14 cellular contexts compared by ENCODE assay signal in the genomic region with DNA sequence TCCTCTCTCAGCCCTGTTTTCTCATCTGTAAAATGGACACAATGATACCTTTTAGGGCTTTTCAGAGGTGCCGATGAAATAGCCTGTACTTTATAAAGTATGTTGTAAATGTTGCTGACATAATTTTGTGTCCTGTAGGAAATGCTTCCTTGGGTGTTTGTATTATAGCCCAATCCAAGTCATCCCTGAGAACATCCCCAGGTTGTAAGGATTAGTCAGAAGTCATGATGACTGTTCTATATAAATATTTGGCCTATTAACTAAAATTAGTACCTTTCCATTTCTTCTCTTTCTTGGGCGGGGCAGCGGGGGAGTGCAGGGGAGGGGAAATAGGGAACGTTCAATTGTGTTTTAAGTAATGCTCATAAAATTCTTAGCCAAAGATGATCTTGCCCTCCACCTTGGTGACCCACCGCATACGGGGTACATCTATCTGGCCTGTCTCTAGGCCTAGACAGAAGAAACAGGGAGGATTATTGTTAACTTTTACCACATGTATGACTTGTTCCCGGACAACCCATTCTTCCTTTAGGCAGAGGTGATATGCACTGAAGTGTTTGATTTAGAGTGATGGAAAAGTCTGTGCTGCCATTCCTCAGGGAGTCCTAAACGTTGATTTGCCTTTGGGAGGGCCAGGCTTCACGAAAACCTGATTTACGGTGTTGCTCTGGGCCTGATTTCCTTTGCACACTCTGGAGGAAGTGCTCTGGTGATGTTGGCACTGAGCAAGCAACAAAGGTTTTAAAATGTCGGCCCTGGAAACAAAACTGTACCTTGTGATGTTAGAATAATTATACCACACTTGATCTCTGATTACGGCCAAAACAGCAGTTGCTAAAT.
DNase-seq lines count a peak whose midpoint lies in the region; ATAC-seq and TF ChIP-seq lines count a peak whose summit lies in the region.
"Had no signal": no experiment of that assay in that cellular context is flagged by ENCODE, and none has a peak within 500 bp of the region (broad histone marks: within the 10 kb centered on the region; RNA-seq: fewer than 3 reads in every experiment).

No MANE protein-coding gene starts in this region.

- H3K9me3 Mint-ChIP-seq in CD8-positive, alpha-beta T cell: peaks cover 3% of the 10 kb centered on the region
- H3K9me3 Mint-ChIP-seq: activated naive CD4-positive, alpha-beta T cell treated with anti-CD3 and anti-CD28 coated beads, Interleukin-2, amount 50 U/mL, for 72 hours; central memory CD8-positive, alpha-beta T cell had no signal

- WGBS in esophagus squamous epithelium, 2 donors: 57 to 59% methylated on average over 9 to 12 of the region's 12 CpGs
- 33% methylated on average over 12 of the region's 12 CpGs for WGBS in prostate gland
- no CpG with 5 or more reads among the region's 12 CpGs for WGBS in trophoblast cell (ENCODE audit: extremely low coverage, insufficient coverage, insufficient read length)

- H2AFZ ChIP-seq in trophoblast cell (ENCODE audit: insufficient read depth, low read length, poor library complexity): no peak overlapping the region

- H3K9me3 ChIP-seq in CD8-positive, alpha-beta T cell (ENCODE audit: low read length): no peaks in the 10 kb centered on the region
- no peaks in the 10 kb centered on the region for H3K9me3 ChIP-seq in Panc1 (ENCODE audit: control insufficient read depth, insufficient read depth, low read depth, low read length)
- H3K9me3 ChIP-seq in esophagus squamous epithelium: no peaks in the 10 kb centered on the region
- no peaks in the 10 kb centered on the region for H3K9me3 ChIP-seq in prostate gland
- H3K9me3 ChIP-seq in colonic mucosa: no peaks in the 10 kb centered on the region
- no peaks in the 10 kb centered on the region for H3K9me3 ChIP-seq in trophoblast cell (ENCODE audit: insufficient read depth, low read depth, low read length)
- H3K9me3 ChIP-seq: mucosa of descending colon had no signal

- BruUV-seq in Panc1 (replicated peaks; lab: Mats Ljungman, UMichigan): no TSS peak

- H3K4me3 Mint-ChIP-seq in CD8-positive, alpha-beta T cell: no peak overlapping the region
- H3K4me3 Mint-ChIP-seq: B cell; central memory CD8-positive, alpha-beta T cell had no signal

- H3K23ac ChIP-seq in trophoblast cell (ENCODE audit: low read length): no peak overlapping the region

- no peaks in the 10 kb centered on the region for H3K79me2 ChIP-seq in trophoblast cell (ENCODE audit: control insufficient read depth, insufficient read depth, low read length, poor library complexity)

- TF ChIP-seq POLR2A in esophagus squamous epithelium (IDR thresholded peaks at IDR 0.05) (no peak), prostate gland (IDR thresholded peaks at IDR 0.05) (no peak)

- no peak for TF ChIP-seq CTCF in CD8-positive, alpha-beta T cell (IDR thresholded peaks at IDR 0.05)
- no peak for TF ChIP-seq CTCF in Panc1 (IDR thresholded peaks at IDR 0.05)
- TF ChIP-seq CTCF in esophagus squamous epithelium (IDR thresholded peaks at IDR 0.05): no peak
- no peak for TF ChIP-seq CTCF in prostate gland (IDR thresholded peaks at IDR 0.05)
- no peak for TF ChIP-seq CTCF in colonic mucosa (IDR thresholded peaks at IDR 0.05)

- no peak overlapping the region for H3K4me2 ChIP-seq in trophoblast cell (ENCODE audit: low read length)

- no peaks in the 10 kb centered on the region for H3K27me3 Mint-ChIP-seq in CD8-positive, alpha-beta T cell (ENCODE audit: low read depth)
- H3K27me3 Mint-ChIP-seq: B cell; central memory CD8-positive, alpha-beta T cell had no signal

- no peak overlapping the region for H3K27ac ChIP-seq in CD8-positive, alpha-beta T cell (ENCODE audit: low read depth, low read length)
- H3K27ac ChIP-seq in Panc1 (ENCODE audit: low read length): peak overlapping the region; percentile 52; the same call in 1 of the 2 replicates
- H3K27ac ChIP-seq in esophagus squamous epithelium: peak overlapping the region in 3 of 4 donors; percentile 14 to 64 (median 41)
- peak overlapping the region; percentile 4 to 27 for H3K27ac ChIP-seq in prostate gland
- no peak overlapping the region for H3K27ac ChIP-seq in colonic mucosa
- no peak overlapping the region for H3K27ac ChIP-seq in trophoblast cell (ENCODE audit: low read depth, low read length)

- no peak for DNase-seq in CD8-positive, alpha-beta T cell
- DNase-seq in Panc1 (ENCODE audit: low read depth, low spot score) (no peak), esophagus squamous epithelium (lab: John Stamatoyannopoulos, UW) (no peak), prostate gland (ENCODE audit: low spot score) (no peak), colonic mucosa (no peak), trophoblast cell (no peak), NCI-H1436 treated with DMSO at 0.1 percent for 48 hours (lab: John Stamatoyannopoulos, UW) (no peak)
- no peak for DNase-seq in stimulated activated CD4-positive, alpha-beta T cell treated with anti-CD3 and anti-CD28 coated beads, Interleukin-4, amount 100 ng/mL, for 1 hour
- DNase-seq: mucosa of descending colon, NCI-H1930 had no signal

- no peak overlapping the region for H4K12ac ChIP-seq in trophoblast cell (ENCODE audit: low read depth, low read length)

- in situ Hi-C loops in Panc1 (cut with HindIII; ENCODE audit: low pct_unique_long_range_greater_than_20kb, low sequenced_read_pairs): no loop called here

- POLR2A ChIA-PET in CD8-positive, alpha-beta T cell (lab: Charles Lee): no interaction called here
- POLR2A ChIA-PET in Panc1 (lab: Charles Lee): no interaction called here

- no peak overlapping the region for H4K91ac ChIP-seq in trophoblast cell (ENCODE audit: low read depth, low read length)

- no peak overlapping the region for H3K14ac ChIP-seq in trophoblast cell (ENCODE audit: low read length)

- no peaks in the 10 kb centered on the region for H3K79me1 ChIP-seq in trophoblast cell (ENCODE audit: low read length)

- H2AK5ac ChIP-seq in trophoblast cell (ENCODE audit: low read length): no peak overlapping the region

- no peak overlapping the region for H3K4ac ChIP-seq in trophoblast cell (ENCODE audit: low read depth, low read length)

- CTCF ChIA-PET in CD8-positive, alpha-beta T cell (lab: Charles Lee): interaction anchor here (1.6 kb wide), 1 partner anchor 9 kb away, joined by 4 read pairs; no protein-coding TSS in a partner anchor
- CTCF ChIA-PET in Panc1 (lab: Charles Lee): no interaction called here

- no peaks in the 10 kb centered on the region for H3K36me3 ChIP-seq in CD8-positive, alpha-beta T cell (ENCODE audit: insufficient read depth, low read length)
- no peaks in the 10 kb centered on the region for H3K36me3 ChIP-seq in Panc1 (ENCODE audit: control insufficient read depth, insufficient read depth, low read length)
- no peaks in the 10 kb centered on the region for H3K36me3 ChIP-seq in esophagus squamous epithelium
- H3K36me3 ChIP-seq in prostate gland: no peaks in the 10 kb centered on the region
- no peaks in the 10 kb centered on the region for H3K36me3 ChIP-seq in colonic mucosa
- H3K36me3 ChIP-seq in trophoblast cell (ENCODE audit: control insufficient read depth in 1 of 2, insufficient read depth in 2 of 2, low read length in 2 of 2): peaks cover 0 to 3% of the 10 kb centered on the region in 2 experiments

- no peak for ATAC-seq in CD8-positive, alpha-beta T cell
- no peak for ATAC-seq in Panc1
- ATAC-seq: activated CD4-positive, CD25-positive, alpha-beta regulatory T cell treated with anti-CD3 and anti-CD28 coated beads, Interleukin-2, amount 50 U/mL, for 24 hours; activated naive CD4-positive, alpha-beta T cell treated with anti-CD3 and anti-CD28 coated beads, Interleukin-2, amount 50 U/mL, for 72 hours; mucosa of descending colon had no signal

- H3K4me1 Mint-ChIP-seq in CD8-positive, alpha-beta T cell (ENCODE audit: low read depth): peaks cover 4% of the 10 kb centered on the region
- H3K4me1 Mint-ChIP-seq: B cell had no signal

- no peak overlapping the region for H4K8ac ChIP-seq in trophoblast cell (ENCODE audit: low read depth, low read length)

- peak overlapping the region; percentile 63 for H3K27ac Mint-ChIP-seq in CD8-positive, alpha-beta T cell
- H3K27ac Mint-ChIP-seq: activated naive CD4-positive, alpha-beta T cell treated with anti-CD3 and anti-CD28 coated beads, Interleukin-2, amount 50 U/mL, for 72 hours; B cell had no signal

- no peaks in the 10 kb centered on the region for H3K27me3 ChIP-seq in CD8-positive, alpha-beta T cell (ENCODE audit: insufficient read depth, low read length)
- H3K27me3 ChIP-seq in Panc1 (ENCODE audit: control insufficient read depth, insufficient read depth, low read length) (no peaks in the 10 kb centered on the region), esophagus squamous epithelium (no peaks in the 10 kb centered on the region), prostate gland (replicated peaks; ENCODE audit: insufficient read depth) (no peaks in the 10 kb centered on the region), colonic mucosa (no peaks in the 10 kb centered on the region), trophoblast cell (ENCODE audit: insufficient read depth, low read length) (no peaks in the 10 kb centered on the region)

- H3K4me1 ChIP-seq in CD8-positive, alpha-beta T cell (ENCODE audit: insufficient read depth, low read length): no peaks in the 10 kb centered on the region
- H3K4me1 ChIP-seq in Panc1 (ENCODE audit: control insufficient read depth, insufficient read depth, low read length): peaks cover 3% of the 10 kb centered on the region; the same call in 1 of the 2 replicates
- peaks cover 0 to 19% (median 0%) of the 10 kb centered on the region in 3 donors for H3K4me1 ChIP-seq in esophagus squamous epithelium
- no peaks in the 10 kb centered on the region for H3K4me1 ChIP-seq in prostate gland (replicated peaks)
- H3K4me1 ChIP-seq in colonic mucosa: no peaks in the 10 kb centered on the region
- no peaks in the 10 kb centered on the region for H3K4me1 ChIP-seq in trophoblast cell (ENCODE audit: control insufficient read depth in 1 of 2, insufficient read depth in 2 of 2, low read length in 2 of 2)

- no peak overlapping the region for H3K4me3 ChIP-seq in CD8-positive, alpha-beta T cell (ENCODE audit: low read depth, low read length)
- no peak overlapping the region for H3K4me3 ChIP-seq in Panc1 (ENCODE audit: low read depth in 2 of 2, low read length in 2 of 2)
- no peak overlapping the region for H3K4me3 ChIP-seq in esophagus squamous epithelium
- H3K4me3 ChIP-seq in prostate gland: no peak overlapping the region
- no peak overlapping the region for H3K4me3 ChIP-seq in colonic mucosa
- no peak overlapping the region for H3K4me3 ChIP-seq in trophoblast cell (ENCODE audit: low read depth, low read length)
- H3K4me3 ChIP-seq: mucosa of descending colon had no signal

- H2BK120ac ChIP-seq in trophoblast cell (ENCODE audit: insufficient read depth, low read length, poor library complexity): no peak overlapping the region

- intact Hi-C loops in CD8-positive, alpha-beta T cell (cut with DNase I, micrococcal nuclease): no loop called here
- intact Hi-C loops in Panc1 (cut with micrococcal nuclease; ENCODE audit: unreplicated experiment) (no loop called here), esophagus squamous epithelium (cut with DNase I) (no loop called here), prostate gland (cut with DNase I) (loop anchor here (10.0 kb wide), 1 partner anchor 138 kb away; no protein-coding TSS in a partner anchor), colonic mucosa (cut with DNase I) (no loop called here)

- peaks cover 11% of the 10 kb centered on the region for H3K36me3 Mint-ChIP-seq in CD8-positive, alpha-beta T cell

- H3K9ac ChIP-seq in colonic mucosa (ENCODE audit: low read depth in 2 of 2, low read length in 2 of 2): no peak overlapping the region
- no peak overlapping the region for H3K9ac ChIP-seq in trophoblast cell (ENCODE audit: low read length)

- no peak overlapping the region for H2BK12ac ChIP-seq in trophoblast cell (ENCODE audit: low read length)

- no peak overlapping the region for H3K18ac ChIP-seq in trophoblast cell (ENCODE audit: low read length)

- H2BK5ac ChIP-seq in trophoblast cell (ENCODE audit: low read depth, low read length, poor library complexity): no peak overlapping the region

Comparison
In these comparisons a context has a peak if more than half of its experiments do, and no peak if none do; other contexts are left out.
1. H3K27ac ChIP-seq: peak in Panc1 (single experiment), esophagus squamous epithelium (3 of 4) and prostate gland (2 of 2); none in CD8-positive, alpha-beta T cell (single experiment), colonic mucosa (single experiment) and trophoblast cell (single experiment).